Comparison of ENCODE assay signal across 19 cellular contexts in the genomic region with DNA sequence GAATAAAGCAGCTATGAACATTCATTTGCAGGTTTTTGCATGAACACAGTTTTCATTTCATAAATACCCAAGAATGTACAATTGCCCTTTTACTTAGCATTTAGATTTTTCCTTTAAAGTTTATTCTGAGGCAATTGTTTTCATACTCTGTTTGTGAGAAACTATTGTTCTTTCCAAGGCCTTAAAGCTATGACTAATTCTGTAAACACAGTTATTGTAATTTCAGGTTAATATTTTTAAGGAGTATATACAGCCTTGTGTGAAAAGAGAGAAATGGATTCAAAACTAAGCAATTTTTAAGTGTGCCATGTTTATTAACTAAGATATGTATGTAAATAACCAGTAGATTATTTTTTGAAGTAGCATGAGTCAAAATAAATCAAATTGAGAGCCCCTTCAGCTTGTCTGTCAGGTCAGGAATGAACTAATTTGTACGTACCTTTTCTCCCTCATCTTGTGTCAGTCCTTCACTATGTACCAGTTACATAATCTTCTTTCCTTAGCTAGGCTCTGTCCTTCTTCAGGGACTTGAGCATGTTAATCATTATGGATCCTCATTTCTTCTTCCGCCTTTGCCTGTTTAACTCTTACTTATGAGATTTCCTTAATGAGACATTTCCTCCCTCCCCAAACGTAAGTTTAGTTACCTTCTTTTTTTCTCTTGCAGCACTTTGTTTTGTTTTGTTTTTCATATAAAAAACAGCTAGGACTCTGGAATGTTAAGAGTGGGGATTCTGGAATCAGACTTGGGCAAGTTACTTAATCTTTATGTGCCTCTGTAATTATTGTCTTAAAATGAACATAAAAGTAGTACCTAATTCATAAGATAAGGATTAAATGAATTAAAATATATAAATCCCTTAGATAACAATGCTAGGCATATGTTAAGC.
DNase-seq lines count a peak whose midpoint lies in the region; ATAC-seq, FAIRE-seq and TF ChIP-seq lines count a peak whose summit lies in the region.
"Had no signal": no experiment of that assay in that cellular context is flagged by ENCODE, and none has a peak within 500 bp of the region (broad histone marks: within the 10 kb centered on the region; RNA-seq: fewer than 3 reads in every experiment).

No MANE protein-coding gene starts in this region.

- intact Hi-C loops in PC-3 (cut with micrococcal nuclease) (loop anchor here (1.0 kb wide), 1 partner anchor 11 kb away; no protein-coding TSS in a partner anchor), uterus (cut with DNase I; ENCODE audit: low total_unique reads) (no loop called here)

- H3K9me2 ChIP-seq in PC-3 (replicated peaks; ENCODE audit: low read length): no peaks in the 10 kb centered on the region

- peaks cover 80% of the 10 kb centered on the region for H3K79me2 ChIP-seq in PC-3 (ENCODE audit: low read length)

- H3K4me1 ChIP-seq in PC-3 (ENCODE audit: insufficient read depth, low read length) (peaks cover 14% of the 10 kb centered on the region), foreskin keratinocyte (no peaks in the 10 kb centered on the region), small intestine (ENCODE audit: control insufficient read depth in 2 of 2, insufficient read depth in 1 of 2, low read depth in 1 of 2, low read length in 1 of 2) (peaks cover 2 to 4% of the 10 kb centered on the region in 2 donors), uterus (no peaks in the 10 kb centered on the region)
- H3K4me1 ChIP-seq: BE2C had no signal

- peaks cover 21% of the 10 kb centered on the region; the same call in 1 of the 2 replicates for H4K20me1 ChIP-seq in PC-3 (ENCODE audit: low read length)

- 34 to 55% (median 46%) methylated on average over 3 of the region's 3 CpGs for WGBS in small intestine, 3 donors

- H3K27ac ChIP-seq in PC-3 (ENCODE audit: low read length): peak overlapping the region; percentile 36
- H3K27ac ChIP-seq in foreskin keratinocyte: no peak overlapping the region
- H3K27ac ChIP-seq in small intestine (ENCODE audit: low read depth in 1 of 2, low read length in 1 of 2): no peak overlapping the region
- no peak overlapping the region for H3K27ac ChIP-seq in uterus
- H3K27ac ChIP-seq: coronary artery, epithelial cell of prostate, transverse colon had no signal

- H3K9ac ChIP-seq in PC-3 (ENCODE audit: low read length): no peak overlapping the region

- POLR2A ChIA-PET in HEK293T (lab: Yijun Ruan, JAX): no interaction called here
- POLR2A ChIA-PET in PC-3 (lab: Charles Lee; ENCODE audit: unreplicated experiment): no interaction called here

- CTCF ChIA-PET in HEK293T (lab: Yijun Ruan, JAX) (no interaction called here), PC-3 (lab: Charles Lee) (no interaction called here)

- no peak overlapping the region for H2AFZ ChIP-seq in PC-3 (ENCODE audit: low read length)

- H3K36me3 ChIP-seq in PC-3 (ENCODE audit: low read depth, low read length) (no peaks in the 10 kb centered on the region), small intestine (ENCODE audit: control insufficient read depth in 2 of 2, insufficient read depth in 2 of 2, low read length in 2 of 2) (no peaks in the 10 kb centered on the region), uterus (no peaks in the 10 kb centered on the region)
- H3K36me3 ChIP-seq: BE2C, transverse colon had no signal

- peak; percentile 94 for ATAC-seq in PC-3
- peak; percentile 36 for ATAC-seq in foreskin keratinocyte
- ATAC-seq in HG02642 (IDR thresholded peaks at IDR 0.05; ENCODE audit: poor library complexity, unreplicated experiment): no peak

- H3K4me3 ChIP-seq in PC-3 (ENCODE audit: low read length) (no peak overlapping the region), small intestine (ENCODE audit: low read depth in 1 of 2, low read length in 2 of 2) (no peak overlapping the region), uterus (no peak overlapping the region)
- H3K4me3 ChIP-seq: coronary artery, transverse colon had no signal

- H3K27me3 ChIP-seq in PC-3 (ENCODE audit: low read length): no peaks in the 10 kb centered on the region
- H3K27me3 ChIP-seq in foreskin keratinocyte: no peaks in the 10 kb centered on the region
- no peaks in the 10 kb centered on the region for H3K27me3 ChIP-seq in small intestine (ENCODE audit: control insufficient read depth in 2 of 2, insufficient read depth in 2 of 2, low read length in 2 of 2)
- H3K27me3 ChIP-seq in uterus: no peaks in the 10 kb centered on the region
- H3K27me3 ChIP-seq: BE2C, transverse colon had no signal

- no TSS peak for BruUV-seq in PC-3 (replicated peaks; lab: Mats Ljungman, UMichigan)

- H3K9me3 ChIP-seq in PC-3 (ENCODE audit: low read length): no peaks in the 10 kb centered on the region
- H3K9me3 ChIP-seq in small intestine (ENCODE audit: control insufficient read depth, low read depth): no peaks in the 10 kb centered on the region
- no peaks in the 10 kb centered on the region for H3K9me3 ChIP-seq in uterus
- H3K9me3 ChIP-seq: BE2C, transverse colon had no signal

- DNase-seq in HEK293T (ENCODE audit: extremely low spot score): no peak
- DNase-seq in PC-3: peak; percentile 33
- no peak for DNase-seq in foreskin keratinocyte
- peak; percentile 57 for DNase-seq in small intestine
- no peak for DNase-seq in SKM-1 treated with dmso at 0.1 percent for 144 hours (lab: John Stamatoyannopoulos, UW; ENCODE audit: unreplicated experiment)
- no peak for DNase-seq in uterus
- no peak for DNase-seq in NCI-H524 (lab: John Stamatoyannopoulos, UW)
- DNase-seq: activated CD4-positive, alpha-beta T cell treated with anti-CD3 and anti-CD28 coated beads for 4 hours; activated naive CD4-positive, alpha-beta T cell treated with Interleukin-2 at 50 U/mL for 16 hours; BE2C; NCI-H1048; NCI-H2081; retina; stimulated activated naive CD4-positive, alpha-beta T cell treated with Interleukin-2 at 50 U/mL for 16 hours; T1000; transverse colon had no signal

- TF ChIP-seq CTCF in PC-3 (conservative IDR thresholded peaks at IDR 0.05; ENCODE audit: low read depth, low read length) (no peak), foreskin keratinocyte (conservative IDR thresholded peaks at IDR 0.05) (no peak), uterus (IDR thresholded peaks at IDR 0.05) (no peak)

- no peak for FAIRE-seq in small intestine (lab: Jason Lieb, UNC)

- H3K4me2 ChIP-seq in PC-3 (ENCODE audit: low read length): peak overlapping the region; percentile 51

- no peak for TF ChIP-seq POLR2A in uterus (IDR thresholded peaks at IDR 0.05)

- no peaks in the 10 kb centered on the region for H3F3A ChIP-seq in PC-3 (ENCODE audit: low read length, unreplicated experiment)

TF ChIP-seq in HEK293T, 16 proteins besides CTCF, POLR2A, EP300 and RAD21:
- TF ChIP-seq, protein P1, sequence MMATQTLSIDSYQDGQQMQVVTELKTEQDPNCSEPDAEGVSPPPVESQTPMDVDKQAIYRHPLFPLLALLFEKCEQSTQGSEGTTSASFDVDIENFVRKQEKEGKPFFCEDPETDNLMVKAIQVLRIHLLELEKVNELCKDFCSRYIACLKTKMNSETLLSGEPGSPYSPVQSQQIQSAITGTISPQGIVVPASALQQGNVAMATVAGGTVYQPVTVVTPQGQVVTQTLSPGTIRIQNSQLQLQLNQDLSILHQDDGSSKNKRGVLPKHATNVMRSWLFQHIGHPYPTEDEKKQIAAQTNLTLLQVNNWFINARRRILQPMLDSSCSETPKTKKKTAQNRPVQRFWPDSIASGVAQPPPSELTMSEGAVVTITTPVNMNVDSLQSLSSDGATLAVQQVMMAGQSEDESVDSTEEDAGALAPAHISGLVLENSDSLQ (IDR thresholded peaks at IDR 0.05): peak; percentile 32; the same call in 1 of the 2 replicates
- TF ChIP-seq ELF4 (IDR thresholded peaks at IDR 0.05): no peak

Comparison
In these comparisons a context has a peak if more than half of its experiments do, and no peak if none do; other contexts are left out.
1. DNase-seq: peak in PC-3 (single experiment) and small intestine (single experiment); none in HEK293T (single experiment), foreskin keratinocyte (0 of 2), SKM-1 treated with dmso at 0.1 percent for 144 hours (single experiment), uterus (0 of 2) and NCI-H524 (0 of 2).